ENCODE assay signal across 8 cellular contexts in genomic region chr9:65386699-65387098, GRCh38.
DNase-seq lines count a peak whose midpoint lies in the region; ATAC-seq and TF ChIP-seq lines count a peak whose summit lies in the region.
"Not testable (repeated sequence)": the region's sequence is repeated elsewhere in the genome, so short reads cannot be mapped to it uniquely, and the experiment has no call there.

No MANE protein-coding gene starts in this region.

- H3K27ac Mint-ChIP-seq in CD4-positive, alpha-beta T cell; chondrocyte (ENCODE audit: unreplicated experiment): not testable (repeated sequence)

- not testable (repeated sequence) for H3K9me3 Mint-ChIP-seq in CD4-positive, alpha-beta T cell
- peaks cover 30% of the 10 kb centered on the region for H3K9me3 Mint-ChIP-seq in chondrocyte (ENCODE audit: low read depth)

- intact Hi-C loops in CD4-positive, alpha-beta T cell (cut with DNase I, micrococcal nuclease), result not testable (repeated sequence)

- peak; percentile 61 for ATAC-seq in CD4-positive, alpha-beta T cell (ENCODE audit: poor library complexity)

- H3K36me3 Mint-ChIP-seq in CD4-positive, alpha-beta T cell (ENCODE audit: low read depth); chondrocyte (ENCODE audit: low read depth): not testable (repeated sequence)

- DNase-seq in CD4-positive, alpha-beta T cell, result peak; percentile 50 to 72 (median 62)
- DNase-seq in H4 (ENCODE audit: low spot score), result peak; percentile 87
- DNase-seq in M059J (ENCODE audit: low read depth), result peak; percentile 80
- peak; percentile 36 to 63 for DNase-seq in activated CD8-positive, alpha-beta memory T cell treated with anti-CD3 and anti-CD28 coated beads for 1 hour (ENCODE audit: extremely low read depth in 1 of 2, low read depth in 1 of 2)
- not testable (repeated sequence) for DNase-seq in chondrocyte (ENCODE audit: low spot score)
- DNase-seq in iPS DF 19.7 (ENCODE audit: low read depth, low spot score), result peak; percentile 12
- peak; percentile 84 for DNase-seq in pons (ENCODE audit: low spot score)
- DNase-seq in stimulated activated CD8-positive, alpha-beta memory T cell treated with anti-CD3 and anti-CD28 coated beads, Interleukin-7, amount 100 ng/mL, for 1 hour (ENCODE audit: low read depth in 2 of 2), result peak; percentile 48 to 49

- not testable (repeated sequence) for H3K27me3 Mint-ChIP-seq in CD4-positive, alpha-beta T cell; chondrocyte (ENCODE audit: low read depth)

- H3K4me1 Mint-ChIP-seq in CD4-positive, alpha-beta T cell (ENCODE audit: low read depth); chondrocyte (ENCODE audit: low read depth): not testable (repeated sequence)

- H3K27ac ChIP-seq in CD4-positive, alpha-beta T cell (ENCODE audit: low read depth, low read length), result not testable (repeated sequence)

- TF ChIP-seq CTCF in CD4-positive, alpha-beta T cell (IDR thresholded peaks at IDR 0.05); chondrocyte (IDR thresholded peaks at IDR 0.05): not testable (repeated sequence)

- POLR2A ChIA-PET in CD4-positive, alpha-beta T cell (lab: Charles Lee), result not testable (repeated sequence)

- CTCF ChIA-PET in CD4-positive, alpha-beta T cell (lab: Charles Lee), result not testable (repeated sequence)

- H3K27me3 ChIP-seq in CD4-positive, alpha-beta T cell (ENCODE audit: control insufficient read depth, insufficient read depth, low read length), result not testable (repeated sequence)

- not testable (repeated sequence) for H3K4me3 Mint-ChIP-seq in CD4-positive, alpha-beta T cell
- peak overlapping the region; percentile 64 for H3K4me3 Mint-ChIP-seq in chondrocyte (ENCODE audit: unreplicated experiment)

- not testable (repeated sequence) for H3K9me3 ChIP-seq in CD4-positive, alpha-beta T cell (ENCODE audit: control insufficient read depth, low read length)
